ENCODE assay signal across 24 cellular contexts in genomic region chr2:208669394-208669793, GRCh38.
"Had no signal": no experiment of that assay in that cellular context is flagged by ENCODE, and none has a peak within 500 bp of the region (broad histone marks: within the 10 kb centered on the region; RNA-seq: fewer than 3 reads in every experiment).

No MANE protein-coding gene starts in this region.

- H3K27me3 ChIP-seq: body of pancreas, cardiac muscle cell, esophagus squamous epithelium, gastrocnemius medialis, sigmoid colon, vagina had no signal

- DNase-seq: activated CD4-positive, alpha-beta memory T cell treated with anti-CD3 and anti-CD28 coated beads, Interleukin-2, amount 10 ng/mL, durations not matched to agents 7 days and 5 days; activated CD4-positive, alpha-beta T cell treated with anti-CD3 and anti-CD28 coated beads, Interleukin-2, amount 10 ng/mL, durations not matched to agents 24 days and 14 days; activated effector memory CD4-positive, alpha-beta T cell treated with anti-CD3 and anti-CD28 coated beads, Interleukin-2, amount 50 U/mL, for 16 hours; activated naive CD4-positive, alpha-beta T cell treated with anti-CD3 and anti-CD28 coated beads, Interleukin-2, amount 50 U/mL, for 16 hours; activated naive CD8-positive, alpha-beta T cell treated with anti-CD3 and anti-CD28 coated beads, Interleukin-2, amount 50 U/mL, for 24 hours; activated T-cell treated with anti-CD3 and anti-CD28 coated beads, Interleukin-2, amount 50 U/mL, for 72 hours; body of pancreas; cortex of kidney; endodermal cell; esophagus squamous epithelium; gastrocnemius medialis; hippocampal formation; left ventricle myocardium inferior; naive thymus-derived CD8-positive, alpha-beta T cell; retina; sigmoid colon; stimulated activated CD4-positive, alpha-beta T cell treated with anti-CD3 and anti-CD28 coated beads, Interleukin-2, amount 100 ng/mL, for 48 hours; stimulated activated naive CD4-positive, alpha-beta T cell had no signal

- H3K4me2 ChIP-seq: smooth muscle cell had no signal

- H3K9me3 ChIP-seq: body of pancreas, esophagus squamous epithelium, gastrocnemius medialis, sigmoid colon, thoracic aorta, vagina had no signal

- ATAC-seq: activated CD4-positive, CD25-positive, alpha-beta regulatory T cell treated with anti-CD3 and anti-CD28 coated beads, Interleukin-2, amount 50 U/mL, for 24 hours; activated naive CD8-positive, alpha-beta T cell treated with anti-CD3 and anti-CD28 coated beads, Interleukin-2, amount 50 U/mL, for 24 hours; activated T-cell treated with anti-CD3 and anti-CD28 coated beads, Interleukin-2, amount 50 U/mL, for 72 hours; body of pancreas; gastrocnemius medialis; naive thymus-derived CD8-positive, alpha-beta T cell had no signal

- H3K4me1 ChIP-seq: body of pancreas, esophagus squamous epithelium, gastrocnemius medialis, sigmoid colon, vagina had no signal

- H3K36me3 ChIP-seq: cardiac muscle cell, esophagus squamous epithelium, gastrocnemius medialis, left ventricle myocardium inferior, sigmoid colon, thoracic aorta, vagina had no signal

- H3K27ac ChIP-seq: body of pancreas, cardiac muscle cell, esophagus squamous epithelium, gastrocnemius medialis, left ventricle myocardium inferior, sigmoid colon, thoracic aorta, vagina, VCaP had no signal

- H3K4me3 ChIP-seq: body of pancreas, cardiac muscle cell, esophagus squamous epithelium, gastrocnemius medialis, left ventricle myocardium inferior, sigmoid colon, smooth muscle cell, thoracic aorta, vagina had no signal
